In the genomic region with DNA sequence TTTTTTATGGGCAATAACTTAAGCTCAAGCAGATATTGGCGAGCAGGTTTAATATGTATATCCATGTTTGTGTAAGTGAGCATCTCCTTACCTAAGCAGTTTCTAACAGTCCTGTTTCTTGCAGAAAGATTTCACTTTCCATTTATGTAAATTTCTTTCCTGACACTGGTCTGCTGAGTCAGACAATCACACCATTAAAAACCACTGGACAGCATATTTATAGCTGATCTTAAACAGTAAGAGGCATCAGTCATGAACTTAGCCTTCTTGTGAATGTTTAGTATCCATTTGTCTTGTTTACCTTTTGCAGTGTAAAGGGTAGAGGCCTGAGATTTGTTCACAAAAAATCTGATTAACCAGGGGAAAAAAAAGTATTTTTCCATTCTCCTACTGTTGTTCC, we compare ENCODE assay signal across 26 cellular contexts.
DNase-seq lines count a peak whose midpoint lies in the region; ATAC-seq and TF ChIP-seq lines count a peak whose summit lies in the region.
"Had no signal": no experiment of that assay in that cellular context is flagged by ENCODE, and none has a peak within 500 bp of the region (broad histone marks: within the 10 kb centered on the region; RNA-seq: fewer than 3 reads in every experiment).

No MANE protein-coding gene starts in this region.

- no peak overlapping the region for H3K4me3 Mint-ChIP-seq in HFFc6
- H3K4me3 Mint-ChIP-seq: activated CD4-positive, alpha-beta T cell treated with anti-CD3 and anti-CD28 coated beads for 36 hours; activated T-cell treated with anti-CD3 and anti-CD28 coated beads, Interleukin-2, amount 50 U/mL, for 24 hours; CD4-positive, CD25-positive, alpha-beta regulatory T cell; dendritic cell treated with granulocyte-macrophage colony-stimulating factor and Interleukin-4, amounts not matched to agents 40 ng/mL and 50 ng/mL, for 4 days; naive B cell; T-helper 1 cell treated with Interleukin-12 subunit alpha and Interleukin-12 subunit beta and Interleukin-4 antibody, amounts not matched to agents 30 μg/mL and 1 μg/mL, for 36 hours had no signal

- H3K27ac Mint-ChIP-seq in HFFc6 = no peak overlapping the region
- H3K27ac Mint-ChIP-seq: activated CD4-positive, alpha-beta T cell treated with anti-CD3 and anti-CD28 coated beads for 36 hours; activated T-cell treated with anti-CD3 and anti-CD28 coated beads, Interleukin-2, amount 50 U/mL, for 24 hours; dendritic cell treated with granulocyte-macrophage colony-stimulating factor and Interleukin-4, amounts not matched to agents 40 ng/mL and 50 ng/mL, for 4 days; T-helper 1 cell treated with Interleukin-12 subunit alpha and Interleukin-12 subunit beta and Interleukin-4 antibody, amounts not matched to agents 30 μg/mL and 1 μg/mL, for 36 hours had no signal

- H3K36me3 Mint-ChIP-seq in HFFc6 (ENCODE audit: low read depth) = 0 out of 2 replicates have a peak, but pooled peaks cover 4% of the 10 kb centered on the region
- H3K36me3 Mint-ChIP-seq: CD4-positive, CD25-positive, alpha-beta regulatory T cell; naive B cell had no signal

- DNase-seq in HFFc6 = peak; percentile 13
- DNase-seq in RPMI8226 = peak; percentile 65
- peak; percentile 28 for DNase-seq in fibroblast of peridontal ligament (ENCODE audit: extremely low read depth)
- peak; percentile 10 for DNase-seq in skeletal muscle cell (ENCODE audit: low read depth)
- no peak for DNase-seq in NCI-H345 treated with DMSO at 0.1 percent for 48 hours (lab: John Stamatoyannopoulos, UW; ENCODE audit: unreplicated experiment)
- no peak for DNase-seq in iPS-NIHi11 (ENCODE audit: low spot score)
- DNase-seq: activated CD4-positive, alpha-beta T cell treated with anti-CD3 and anti-CD28 coated beads for 36 hours; activated CD8-positive, alpha-beta memory T cell treated with anti-CD3 and anti-CD28 coated beads for 24 hours; activated naive CD4-positive, alpha-beta T cell; activated T-cell treated with anti-CD3 and anti-CD28 coated beads, Interleukin-2, amount 50 U/mL, for 24 hours; amniotic stem cell; CD4-positive, CD25-positive, alpha-beta regulatory T cell; KBM-7; mesendoderm; naive B cell; NCI-H1694; NCI-H2171 treated with DMSO at 0.1 percent for 48 hours; NCI-H526; occipital lobe; stimulated activated naive CD8-positive, alpha-beta T cell treated with anti-CD3 and anti-CD28 coated beads, Interleukin-15, Interleukin-2, amounts not matched to agents 100 U/mL and 50 U/mL, for 24 hours had no signal

- peaks cover 16% of the 10 kb centered on the region for H3K4me1 Mint-ChIP-seq in HFFc6 (ENCODE audit: low read depth)
- H3K4me1 Mint-ChIP-seq: activated CD4-positive, alpha-beta T cell treated with anti-CD3 and anti-CD28 coated beads for 36 hours; naive B cell had no signal

- ATAC-seq in GM18517 (IDR thresholded peaks at IDR 0.05; ENCODE audit: unreplicated experiment) = no peak
- ATAC-seq: activated CD4-positive, alpha-beta T cell treated with anti-CD3 and anti-CD28 coated beads for 36 hours; left lobe of liver; stimulated activated naive CD8-positive, alpha-beta T cell treated with anti-CD3 and anti-CD28 coated beads, Interleukin-15, Interleukin-2, amounts not matched to agents 100 U/mL and 50 U/mL, for 24 hours had no signal

- H3K27me3 Mint-ChIP-seq in HFFc6 (ENCODE audit: insufficient read depth) = no peaks in the 10 kb centered on the region; the same call in 1 of the 2 replicates
- H3K27me3 Mint-ChIP-seq: activated CD4-positive, alpha-beta T cell treated with anti-CD3 and anti-CD28 coated beads for 36 hours; activated T-cell treated with anti-CD3 and anti-CD28 coated beads, Interleukin-2, amount 50 U/mL, for 24 hours; CD4-positive, CD25-positive, alpha-beta regulatory T cell; dendritic cell treated with granulocyte-macrophage colony-stimulating factor and Interleukin-4, amounts not matched to agents 40 ng/mL and 50 ng/mL, for 4 days; naive B cell had no signal

- H3K9me3 Mint-ChIP-seq in HFFc6 = no peaks in the 10 kb centered on the region
- H3K9me3 Mint-ChIP-seq: activated T-cell treated with anti-CD3 and anti-CD28 coated beads, Interleukin-2, amount 50 U/mL, for 24 hours; dendritic cell treated with granulocyte-macrophage colony-stimulating factor and Interleukin-4, amounts not matched to agents 40 ng/mL and 50 ng/mL, for 4 days; T-helper 1 cell treated with Interleukin-12 subunit alpha and Interleukin-12 subunit beta and Interleukin-4 antibody, amounts not matched to agents 30 μg/mL and 1 μg/mL, for 36 hours had no signal

- no peak for TF ChIP-seq CTCF in HFFc6 (IDR thresholded peaks at IDR 0.05)

- no peak overlapping the region for H3K4me3 ChIP-seq in skeletal muscle cell (ENCODE audit: low read depth, low read length)
- H3K4me3 ChIP-seq: thoracic aorta, vagina had no signal

Comparison
In these comparisons a context has a peak if more than half of its experiments do, and no peak if none do; other contexts are left out.
1. DNase-seq: peak in HFFc6 (single experiment), RPMI8226 (single experiment), fibroblast of peridontal ligament (single experiment) and skeletal muscle cell (single experiment); none in NCI-H345 treated with DMSO at 0.1 percent for 48 hours (single experiment) and iPS-NIHi11 (single experiment).